Comparison of ENCODE assay signal across 1 cellular context in the genomic region with DNA sequence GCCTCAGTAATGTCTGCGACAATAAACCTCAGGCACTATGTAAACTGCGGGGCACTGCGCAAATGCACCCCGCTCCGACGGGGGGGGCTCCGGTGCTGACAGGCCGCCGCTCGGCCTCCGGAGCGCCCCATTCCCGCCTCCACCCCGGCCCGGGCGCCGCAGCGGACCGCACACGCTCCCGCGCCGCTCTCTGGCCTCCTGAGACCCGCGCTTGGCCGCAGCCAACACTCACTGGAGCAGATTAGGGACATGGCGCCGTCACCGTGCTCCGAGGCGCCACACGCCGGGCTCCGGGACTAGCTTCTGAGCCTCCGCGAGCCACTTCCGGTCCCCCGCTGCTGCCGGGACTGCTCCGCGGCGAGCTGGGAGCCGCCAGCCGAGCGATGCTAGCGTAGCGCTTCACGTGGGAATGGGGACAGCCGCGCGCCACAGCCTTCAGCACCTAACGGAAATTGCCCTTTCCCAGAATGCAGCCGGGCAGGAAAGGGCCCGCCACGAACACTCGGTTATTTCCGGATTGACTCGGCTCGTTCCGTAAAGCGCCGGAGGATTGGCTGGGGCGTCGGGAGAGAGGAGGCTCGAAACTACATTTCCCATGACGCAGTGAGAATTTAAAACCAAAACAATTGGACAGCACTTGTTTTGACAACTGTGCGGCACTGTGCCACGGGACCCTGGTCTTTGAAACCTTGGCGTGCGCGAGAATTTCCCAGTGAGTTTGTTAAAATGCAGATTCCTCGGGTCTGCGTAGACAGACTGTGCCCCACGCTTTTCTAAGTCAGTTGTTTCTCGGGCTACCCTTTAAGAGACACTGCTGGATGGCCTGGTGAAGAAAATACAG.
TF ChIP-seq lines count a peak whose summit lies in the region.

A gene (minus strand): TSS at position 454 of the 841 bp plus-strand sequence. CDS start 203 bp downstream, at position 251.

TF ChIP-seq in HCT116, 20 proteins besides CTCF, POLR2A, EP300 and RAD21 (continued from another document):
- TF ChIP-seq, protein P1, sequence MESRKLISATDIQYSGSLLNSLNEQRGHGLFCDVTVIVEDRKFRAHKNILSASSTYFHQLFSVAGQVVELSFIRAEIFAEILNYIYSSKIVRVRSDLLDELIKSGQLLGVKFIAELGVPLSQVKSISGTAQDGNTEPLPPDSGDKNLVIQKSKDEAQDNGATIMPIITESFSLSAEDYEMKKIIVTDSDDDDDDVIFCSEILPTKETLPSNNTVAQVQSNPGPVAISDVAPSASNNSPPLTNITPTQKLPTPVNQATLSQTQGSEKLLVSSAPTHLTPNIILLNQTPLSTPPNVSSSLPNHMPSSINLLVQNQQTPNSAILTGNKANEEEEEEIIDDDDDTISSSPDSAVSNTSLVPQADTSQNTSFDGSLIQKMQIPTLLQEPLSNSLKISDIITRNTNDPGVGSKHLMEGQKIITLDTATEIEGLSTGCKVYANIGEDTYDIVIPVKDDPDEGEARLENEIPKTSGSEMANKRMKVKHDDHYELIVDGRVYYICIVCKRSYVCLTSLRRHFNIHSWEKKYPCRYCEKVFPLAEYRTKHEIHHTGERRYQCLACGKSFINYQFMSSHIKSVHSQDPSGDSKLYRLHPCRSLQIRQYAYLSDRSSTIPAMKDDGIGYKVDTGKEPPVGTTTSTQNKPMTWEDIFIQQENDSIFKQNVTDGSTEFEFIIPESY (IDR thresholded peaks at IDR 0.05; ENCODE audit: extremely low read depth, insufficient replicate concordance, low read length) = peak; percentile 70
- TF ChIP-seq SIN3A (IDR thresholded peaks at IDR 0.05; ENCODE audit: low read depth) = peak; percentile 91
- TF ChIP-seq TCF7L2 (IDR thresholded peaks at IDR 0.05; ENCODE audit: borderline replicate concordance, extremely low read depth, insufficient read depth, insufficient read length) = peak; percentile 29
- TF ChIP-seq EZH2phosphoT487 (IDR thresholded peaks at IDR 0.05; ENCODE audit: borderline replicate concordance) = no peak
- TF ChIP-seq, protein P2, sequence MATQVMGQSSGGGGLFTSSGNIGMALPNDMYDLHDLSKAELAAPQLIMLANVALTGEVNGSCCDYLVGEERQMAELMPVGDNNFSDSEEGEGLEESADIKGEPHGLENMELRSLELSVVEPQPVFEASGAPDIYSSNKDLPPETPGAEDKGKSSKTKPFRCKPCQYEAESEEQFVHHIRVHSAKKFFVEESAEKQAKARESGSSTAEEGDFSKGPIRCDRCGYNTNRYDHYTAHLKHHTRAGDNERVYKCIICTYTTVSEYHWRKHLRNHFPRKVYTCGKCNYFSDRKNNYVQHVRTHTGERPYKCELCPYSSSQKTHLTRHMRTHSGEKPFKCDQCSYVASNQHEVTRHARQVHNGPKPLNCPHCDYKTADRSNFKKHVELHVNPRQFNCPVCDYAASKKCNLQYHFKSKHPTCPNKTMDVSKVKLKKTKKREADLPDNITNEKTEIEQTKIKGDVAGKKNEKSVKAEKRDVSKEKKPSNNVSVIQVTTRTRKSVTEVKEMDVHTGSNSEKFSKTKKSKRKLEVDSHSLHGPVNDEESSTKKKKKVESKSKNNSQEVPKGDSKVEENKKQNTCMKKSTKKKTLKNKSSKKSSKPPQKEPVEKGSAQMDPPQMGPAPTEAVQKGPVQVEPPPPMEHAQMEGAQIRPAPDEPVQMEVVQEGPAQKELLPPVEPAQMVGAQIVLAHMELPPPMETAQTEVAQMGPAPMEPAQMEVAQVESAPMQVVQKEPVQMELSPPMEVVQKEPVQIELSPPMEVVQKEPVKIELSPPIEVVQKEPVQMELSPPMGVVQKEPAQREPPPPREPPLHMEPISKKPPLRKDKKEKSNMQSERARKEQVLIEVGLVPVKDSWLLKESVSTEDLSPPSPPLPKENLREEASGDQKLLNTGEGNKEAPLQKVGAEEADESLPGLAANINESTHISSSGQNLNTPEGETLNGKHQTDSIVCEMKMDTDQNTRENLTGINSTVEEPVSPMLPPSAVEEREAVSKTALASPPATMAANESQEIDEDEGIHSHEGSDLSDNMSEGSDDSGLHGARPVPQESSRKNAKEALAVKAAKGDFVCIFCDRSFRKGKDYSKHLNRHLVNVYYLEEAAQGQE (IDR thresholded peaks at IDR 0.05; ENCODE audit: low read depth) = no peak
- no peak for TF ChIP-seq EZH2 (IDR thresholded peaks at IDR 0.05)
- peak; percentile 71; the same call in 1 of the 2 replicates for TF ChIP-seq ELF1 (IDR thresholded peaks at IDR 0.05; ENCODE audit: borderline replicate concordance, low read depth)
- peak; percentile 38 for TF ChIP-seq YY1 (IDR thresholded peaks at IDR 0.05; ENCODE audit: extremely low read depth, insufficient replicate concordance, low read depth, low read length)
- TF ChIP-seq FOSL1 (IDR thresholded peaks at IDR 0.05; ENCODE audit: low read depth) = no peak
- TF ChIP-seq, protein P3, sequence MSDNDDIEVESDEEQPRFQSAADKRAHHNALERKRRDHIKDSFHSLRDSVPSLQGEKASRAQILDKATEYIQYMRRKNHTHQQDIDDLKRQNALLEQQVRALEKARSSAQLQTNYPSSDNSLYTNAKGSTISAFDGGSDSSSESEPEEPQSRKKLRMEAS (IDR thresholded peaks at IDR 0.05) = peak; percentile 94
- TF ChIP-seq CBX3 (IDR thresholded peaks at IDR 0.05; ENCODE audit: low read depth) = no peak
